In the genomic region with DNA sequence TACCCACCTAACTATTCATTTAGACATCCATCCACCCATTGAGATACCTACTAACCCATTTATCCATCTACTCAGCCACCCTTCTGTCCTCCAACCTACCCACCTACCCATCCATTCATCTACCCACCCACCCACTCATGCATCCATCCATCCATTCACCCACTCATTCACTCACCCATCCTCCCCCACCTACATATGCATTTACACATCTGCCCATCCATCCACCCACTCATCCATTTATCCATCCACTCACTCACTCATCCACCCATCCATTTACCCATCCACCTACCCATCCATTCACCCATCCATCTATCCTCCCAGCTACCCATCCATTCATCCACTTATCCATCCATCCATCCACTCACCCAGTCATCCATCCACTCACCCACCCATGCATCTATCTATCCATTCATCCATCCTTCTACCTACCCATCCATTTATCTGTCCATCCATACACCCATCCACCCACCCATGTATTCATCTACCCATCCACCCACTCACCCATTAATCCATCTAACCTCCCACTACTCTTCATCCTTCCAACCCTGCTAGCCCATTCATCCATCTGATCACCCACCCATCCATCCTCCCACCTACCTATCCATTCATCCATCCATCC, we compare ENCODE assay signal across 8 cellular contexts.
"Had no signal": no experiment of that assay in that cellular context is flagged by ENCODE, and none has a peak within 500 bp of the region (broad histone marks: within the 10 kb centered on the region; RNA-seq: fewer than 3 reads in every experiment).

No MANE protein-coding gene starts in this region.

- ATAC-seq: GM23338, HCT116, HepG2, K562 had no signal

- H3K9me3 ChIP-seq: HAP-1 had no signal

- H3K36me3 ChIP-seq: HAP-1 had no signal

- DNase-seq: H7, KG1 had no signal

- H3K4me1 ChIP-seq: HAP-1 had no signal

- H3K4me3 ChIP-seq: GM23338, HAP-1, K562 had no signal

- H2AFZ ChIP-seq: GM23338 had no signal

- H3K27ac ChIP-seq: HL-60 had no signal

- H3K4me2 ChIP-seq: GM23338 had no signal

- FAIRE-seq: HepG2, K562 had no signal
